In the genomic region with DNA sequence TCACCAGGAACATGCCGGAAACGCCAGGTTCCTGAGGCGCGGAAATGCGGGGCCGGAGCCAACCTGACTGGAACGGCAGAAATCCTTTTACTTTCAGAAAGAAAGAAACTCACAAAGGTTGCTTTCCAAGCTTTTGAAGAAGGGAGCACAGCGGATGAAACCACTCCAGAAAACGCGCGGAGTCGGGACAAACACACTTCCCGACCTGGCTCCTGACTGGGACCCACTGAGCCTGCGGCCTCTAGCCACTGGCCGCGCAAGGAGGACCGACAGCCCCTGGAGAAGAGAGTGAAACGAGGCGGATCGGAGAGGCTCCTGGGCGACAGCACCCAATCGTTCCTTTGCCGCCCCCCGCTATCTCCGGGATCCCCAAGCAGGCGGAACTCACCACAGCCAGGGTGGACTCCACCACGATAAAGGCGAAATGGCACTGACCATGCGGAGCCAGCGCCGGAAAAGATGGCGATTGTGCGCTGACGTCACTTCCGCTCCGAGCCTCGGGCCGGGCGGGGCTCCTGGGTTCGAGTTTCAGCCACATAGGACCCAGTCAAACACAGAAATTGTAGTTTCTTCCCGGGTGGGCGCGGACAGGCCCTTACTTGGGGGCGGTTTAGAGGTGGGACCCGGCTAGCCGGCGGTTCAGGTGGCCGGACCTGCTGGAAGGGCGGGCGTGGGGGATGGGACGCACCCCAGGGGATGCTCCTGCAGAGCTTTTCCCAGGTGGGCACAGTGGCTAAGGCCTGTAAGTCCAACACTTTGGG, we compare ENCODE assay signal across 8 cellular contexts. TPM values are rescaled to one million over a fixed set of nuclear protein-coding genes. Genes with fewer than 3 reads are reported as not detected.
DNase-seq lines count a peak whose midpoint lies in the region; ATAC-seq and TF ChIP-seq lines count a peak whose summit lies in the region.

A gene (minus strand): TSS at position 432 of the 761 bp plus-strand sequence. CDS start 16,407 bp downstream, outside the sequence.

- peak in 1 of 4 donors; percentile 50 for TF ChIP-seq POLR2A in esophagus squamous epithelium (IDR thresholded peaks at IDR 0.05)

- peaks cover 14% of the 10 kb centered on the region; the same call in 1 of the 2 replicates for H3K9me3 ChIP-seq in Panc1 (ENCODE audit: control insufficient read depth, insufficient read depth, low read depth, low read length)
- H3K9me3 ChIP-seq in esophagus squamous epithelium, result peaks cover 0 to 30% (median under 1%) of the 10 kb centered on the region in 3 donors

- DNase-seq in D341Med (ENCODE audit: low spot score) (peak; percentile 91), Panc1 (ENCODE audit: low read depth, low spot score) (peak; percentile 43), esophagus squamous epithelium (lab: John Stamatoyannopoulos, UW) (no peak), myocyte (ENCODE audit: low read depth) (peak; percentile 87)
- DNase-seq in activated T-cell treated with anti-CD3 and anti-CD28 coated beads, Interleukin-2, amount 50 U/mL, for 72 hours, result peak; percentile 87 to 89
- DNase-seq in stimulated activated CD8-positive, alpha-beta memory T cell treated with anti-CD3 and anti-CD28 coated beads, Interleukin-7, amount 100 ng/mL, for 48 hours (ENCODE audit: extremely low read depth in 1 of 2, low read depth in 1 of 2), result peak; percentile 63 to 78

- intact Hi-C loops in Panc1 (cut with micrococcal nuclease; ENCODE audit: unreplicated experiment), result loop anchor here (10.0 kb wide), 2 partner anchors 211 to 269 kb away; no protein-coding TSS in a partner anchor
- intact Hi-C loops in esophagus squamous epithelium (cut with DNase I), result no loop called here

- TF ChIP-seq RAD21 in Ishikawa (IDR thresholded peaks at IDR 0.05; ENCODE audit: low read depth), result no peak

- in situ Hi-C loops in Panc1 (cut with HindIII; ENCODE audit: low pct_unique_long_range_greater_than_20kb, low sequenced_read_pairs), result no loop called here

- CTCF ChIA-PET in Panc1 (lab: Charles Lee), result no interaction called here

- TF ChIP-seq EP300 in Ishikawa (IDR thresholded peaks at IDR 0.05; ENCODE audit: borderline replicate concordance), result peak; percentile 23; the same call in 1 of the 2 replicates

- H3K4me1 Mint-ChIP-seq in activated T-cell treated with anti-CD3 and anti-CD28 coated beads, Interleukin-2, amount 50 U/mL, for 72 hours (ENCODE audit: low read depth), result peaks cover 49% of the 10 kb centered on the region

- H3K4me3 ChIP-seq in Panc1 (ENCODE audit: low read depth in 2 of 2, low read length in 2 of 2), result peak within 1 kb of the TSS; percentile 90 to 97
- peak within 1 kb of the TSS; percentile 72 to 98 (median 89) for H3K4me3 ChIP-seq in esophagus squamous epithelium

- H3K36me3 Mint-ChIP-seq in activated T-cell treated with anti-CD3 and anti-CD28 coated beads, Interleukin-2, amount 50 U/mL, for 72 hours (ENCODE audit: insufficient read depth in 2 of 2), result peaks cover 16 to 36% of the 10 kb centered on the region in 2 donors

- H3K36me3 ChIP-seq in Panc1 (ENCODE audit: control insufficient read depth, insufficient read depth, low read length) (peaks cover 6% of the 10 kb centered on the region), esophagus squamous epithelium (peaks cover 0 to 34% (median 0%) of the 10 kb centered on the region in 3 donors)

- H3K4me3 Mint-ChIP-seq in activated T-cell treated with anti-CD3 and anti-CD28 coated beads, Interleukin-2, amount 50 U/mL, for 72 hours, result peak within 1 kb of the TSS; percentile 91 to 96

- H3K27me3 ChIP-seq in Panc1 (ENCODE audit: control insufficient read depth, insufficient read depth, low read length), result no peaks in the 10 kb centered on the region
- peaks cover 0 to 12% (median 0%) of the 10 kb centered on the region in 4 donors for H3K27me3 ChIP-seq in esophagus squamous epithelium

- TF ChIP-seq CTCF in Panc1 (IDR thresholded peaks at IDR 0.05) (no peak), esophagus squamous epithelium (IDR thresholded peaks at IDR 0.05) (peak in 1 of 6 experiments; percentile 5)

- H3K27ac ChIP-seq in Panc1 (ENCODE audit: low read length) (peak within 1 kb of the TSS; percentile 96), esophagus squamous epithelium (peak within 1 kb of the TSS; percentile 88 to 99 (median 94))

- peaks cover 7% of the 10 kb centered on the region for H3K27me3 Mint-ChIP-seq in activated T-cell treated with anti-CD3 and anti-CD28 coated beads, Interleukin-2, amount 50 U/mL, for 72 hours (ENCODE audit: low read depth)

- peak; percentile 76 for ATAC-seq in GM21447 (IDR thresholded peaks at IDR 0.05; ENCODE audit: unreplicated experiment)
- ATAC-seq in Panc1, result peak; percentile 94
- ATAC-seq in activated T-cell treated with anti-CD3 and anti-CD28 coated beads, Interleukin-2, amount 50 U/mL, for 72 hours (replicated peaks in 1 of 2), result peak; percentile 82 to 90

- H3K4me1 ChIP-seq in Panc1 (ENCODE audit: control insufficient read depth, insufficient read depth, low read length), result no peaks in the 10 kb centered on the region
- H3K4me1 ChIP-seq in esophagus squamous epithelium, result peaks cover 0 to 32% (median 13%) of the 10 kb centered on the region in 3 donors

- H3K9me3 Mint-ChIP-seq in activated T-cell treated with anti-CD3 and anti-CD28 coated beads, Interleukin-2, amount 50 U/mL, for 72 hours, result peaks cover 2 to 8% of the 10 kb centered on the region in 2 donors

- BruUV-seq in Panc1 (replicated peaks; lab: Mats Ljungman, UMichigan), result TSS peak; percentile 92

- WGBS in esophagus squamous epithelium, 2 donors, result 0% methylated on average over 7 to 16 of the region's 51 CpGs

- H3K27ac Mint-ChIP-seq in activated T-cell treated with anti-CD3 and anti-CD28 coated beads, Interleukin-2, amount 50 U/mL, for 72 hours, result peak within 1 kb of the TSS; percentile 95

- POLR2A ChIA-PET in Panc1 (lab: Charles Lee), result interaction anchor here (0.9 kb wide), 1 partner anchor 55 kb away, joined by 11 read pairs; no protein-coding TSS in a partner anchor

TF ChIP-seq in Ishikawa, 13 proteins besides CTCF, POLR2A, EP300 and RAD21:
- TF ChIP-seq TAF1 (IDR thresholded peaks at IDR 0.05; ENCODE audit: low read depth) (peak; percentile 91), CEBPB (IDR thresholded peaks at IDR 0.05) (no peak), EGR1 (IDR thresholded peaks at IDR 0.05) (no peak), TEAD4 (IDR thresholded peaks at IDR 0.05) (no peak), TCF12 (IDR thresholded peaks at IDR 0.05; ENCODE audit: low read depth) (no peak), NFIC (IDR thresholded peaks at IDR 0.05) (no peak), YY1 (IDR thresholded peaks at IDR 0.05; ENCODE audit: low read depth) (peak; percentile 96), FOXM1 (IDR thresholded peaks at IDR 0.05; ENCODE audit: borderline replicate concordance, low read depth) (no peak), CREB1 (IDR thresholded peaks at IDR 0.05; ENCODE audit: low read depth) (peak; percentile 77), ZBTB7A (IDR thresholded peaks at IDR 0.05; ENCODE audit: low read depth) (peak; percentile 71; the same call in 1 of the 2 replicates)
- TF ChIP-seq, protein P1, sequence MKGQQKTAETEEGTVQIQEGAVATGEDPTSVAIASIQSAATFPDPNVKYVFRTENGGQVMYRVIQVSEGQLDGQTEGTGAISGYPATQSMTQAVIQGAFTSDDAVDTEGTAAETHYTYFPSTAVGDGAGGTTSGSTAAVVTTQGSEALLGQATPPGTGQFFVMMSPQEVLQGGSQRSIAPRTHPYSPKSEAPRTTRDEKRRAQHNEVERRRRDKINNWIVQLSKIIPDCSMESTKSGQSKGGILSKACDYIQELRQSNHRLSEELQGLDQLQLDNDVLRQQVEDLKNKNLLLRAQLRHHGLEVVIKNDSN (IDR thresholded peaks at IDR 0.05), result peak; percentile 22; the same call in 1 of the 2 replicates
- TF ChIP-seq, protein P2, sequence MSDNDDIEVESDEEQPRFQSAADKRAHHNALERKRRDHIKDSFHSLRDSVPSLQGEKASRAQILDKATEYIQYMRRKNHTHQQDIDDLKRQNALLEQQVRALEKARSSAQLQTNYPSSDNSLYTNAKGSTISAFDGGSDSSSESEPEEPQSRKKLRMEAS (IDR thresholded peaks at IDR 0.05), result peak; percentile 95
- TF ChIP-seq, protein P3, sequence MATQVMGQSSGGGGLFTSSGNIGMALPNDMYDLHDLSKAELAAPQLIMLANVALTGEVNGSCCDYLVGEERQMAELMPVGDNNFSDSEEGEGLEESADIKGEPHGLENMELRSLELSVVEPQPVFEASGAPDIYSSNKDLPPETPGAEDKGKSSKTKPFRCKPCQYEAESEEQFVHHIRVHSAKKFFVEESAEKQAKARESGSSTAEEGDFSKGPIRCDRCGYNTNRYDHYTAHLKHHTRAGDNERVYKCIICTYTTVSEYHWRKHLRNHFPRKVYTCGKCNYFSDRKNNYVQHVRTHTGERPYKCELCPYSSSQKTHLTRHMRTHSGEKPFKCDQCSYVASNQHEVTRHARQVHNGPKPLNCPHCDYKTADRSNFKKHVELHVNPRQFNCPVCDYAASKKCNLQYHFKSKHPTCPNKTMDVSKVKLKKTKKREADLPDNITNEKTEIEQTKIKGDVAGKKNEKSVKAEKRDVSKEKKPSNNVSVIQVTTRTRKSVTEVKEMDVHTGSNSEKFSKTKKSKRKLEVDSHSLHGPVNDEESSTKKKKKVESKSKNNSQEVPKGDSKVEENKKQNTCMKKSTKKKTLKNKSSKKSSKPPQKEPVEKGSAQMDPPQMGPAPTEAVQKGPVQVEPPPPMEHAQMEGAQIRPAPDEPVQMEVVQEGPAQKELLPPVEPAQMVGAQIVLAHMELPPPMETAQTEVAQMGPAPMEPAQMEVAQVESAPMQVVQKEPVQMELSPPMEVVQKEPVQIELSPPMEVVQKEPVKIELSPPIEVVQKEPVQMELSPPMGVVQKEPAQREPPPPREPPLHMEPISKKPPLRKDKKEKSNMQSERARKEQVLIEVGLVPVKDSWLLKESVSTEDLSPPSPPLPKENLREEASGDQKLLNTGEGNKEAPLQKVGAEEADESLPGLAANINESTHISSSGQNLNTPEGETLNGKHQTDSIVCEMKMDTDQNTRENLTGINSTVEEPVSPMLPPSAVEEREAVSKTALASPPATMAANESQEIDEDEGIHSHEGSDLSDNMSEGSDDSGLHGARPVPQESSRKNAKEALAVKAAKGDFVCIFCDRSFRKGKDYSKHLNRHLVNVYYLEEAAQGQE (IDR thresholded peaks at IDR 0.05; ENCODE audit: low read depth), result no peak
TF ChIP-seq in Ishikawa: peak in this region for 6.

RNA-seq across cellular contexts. Expression of the gene that starts here (rescaled TPM):
- total RNA-seq in Panc1 (2021; ENCODE audit: unreplicated experiment) (48.4 TPM), esophagus squamous epithelium (10 to 100 TPM; 23.7 to 48.6 (median 31.1) TPM), myocyte (39.0 and 44.3 TPM in 2 replicates)
- polyA plus RNA-seq in Panc1 (2012; ENCODE audit: insufficient read length), result 3.6 TPM
- total RNA-seq in activated T-cell treated with anti-CD3 and anti-CD28 coated beads, Interleukin-2, amount 50 U/mL, for 72 hours, result 10 to 100 TPM; 71.2 to 91.5 TPM
- polyA plus RNA-seq in myocyte (2012), result 6.2 TPM
